Comparison of ENCODE assay signal across 1 cellular context in the genomic region with DNA sequence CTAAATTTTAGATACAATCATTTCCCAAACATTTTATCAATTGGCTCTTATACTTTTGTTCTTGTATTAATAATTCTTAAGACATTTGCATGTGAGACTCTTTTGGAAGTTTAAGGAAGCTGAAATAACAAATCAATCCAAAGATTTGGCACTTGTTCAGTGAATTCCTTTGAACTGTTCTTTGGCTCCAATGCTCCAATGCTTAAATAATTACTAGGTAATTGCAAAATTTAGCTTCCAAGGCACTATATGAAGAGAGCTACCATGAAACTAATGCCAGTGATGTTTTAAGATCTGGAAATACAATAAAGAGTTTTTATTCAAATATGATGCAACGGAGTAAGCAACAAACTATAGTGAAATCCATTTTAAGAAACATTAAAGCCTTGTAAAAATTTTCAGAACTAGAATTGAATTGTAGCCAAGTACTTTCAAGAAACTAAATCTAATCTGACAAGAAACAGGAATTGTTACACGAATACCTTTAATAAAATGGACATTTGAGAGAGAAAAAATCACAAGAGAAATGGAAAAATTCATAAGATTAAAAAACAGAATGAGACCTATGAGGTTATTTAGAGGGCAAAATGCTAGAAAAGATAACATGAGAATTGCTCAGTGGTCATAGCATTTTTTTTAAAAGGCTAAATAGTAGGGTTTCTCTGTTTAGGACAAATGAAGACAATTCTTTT.
TF ChIP-seq lines count a peak whose summit lies in the region.

No MANE protein-coding gene starts in this region.

TF ChIP-seq in endothelial cell of umbilical vein, 7 proteins besides CTCF, POLR2A, EP300 and RAD21:
- no peak for TF ChIP-seq JUN (IDR thresholded peaks at IDR 0.05; ENCODE audit: borderline replicate concordance, insufficient read depth, insufficient read length, low read depth)
- TF ChIP-seq, protein P1, sequence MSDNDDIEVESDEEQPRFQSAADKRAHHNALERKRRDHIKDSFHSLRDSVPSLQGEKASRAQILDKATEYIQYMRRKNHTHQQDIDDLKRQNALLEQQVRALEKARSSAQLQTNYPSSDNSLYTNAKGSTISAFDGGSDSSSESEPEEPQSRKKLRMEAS (IDR thresholded peaks at IDR 0.05; ENCODE audit: insufficient read depth, insufficient read length), result no peak
- TF ChIP-seq FOS (IDR thresholded peaks at IDR 0.05; ENCODE audit: borderline replicate concordance, insufficient read depth, low read length), result no peak
- TF ChIP-seq POLR2AphosphoS5 (IDR thresholded peaks at IDR 0.05; ENCODE audit: insufficient read depth, low read depth, low read length), result no peak
- no peak for TF ChIP-seq GATA2 (IDR thresholded peaks at IDR 0.05; ENCODE audit: insufficient read depth, insufficient read length, low read depth, low read length)
- no peak for TF ChIP-seq MYC (IDR thresholded peaks at IDR 0.05; ENCODE audit: low read depth, low read length)
